Comparison of ENCODE assay signal across 18 cellular contexts in genomic region chr10:44703241-44704155, GRCh38.
DNase-seq lines count a peak whose midpoint lies in the region; ATAC-seq and TF ChIP-seq lines count a peak whose summit lies in the region.
"Had no signal": no experiment of that assay in that cellular context is flagged by ENCODE, and none has a peak within 500 bp of the region (broad histone marks: within the 10 kb centered on the region; RNA-seq: fewer than 3 reads in every experiment).

No MANE protein-coding gene starts in this region.

- H3K36me3 Mint-ChIP-seq in mesothelial cell of epicardium, result peaks cover 6% of the 10 kb centered on the region
- H3K36me3 Mint-ChIP-seq: activated naive CD4-positive, alpha-beta T cell treated with anti-CD3 and anti-CD28 coated beads, Interleukin-2, amount 50 U/mL, for 24 hours had no signal

- TF ChIP-seq POLR2A in uterus (IDR thresholded peaks at IDR 0.05), result no peak

- ATAC-seq in stimulated activated naive CD8-positive, alpha-beta T cell treated with anti-CD3 and anti-CD28 coated beads, Interleukin-15, amount 100 ng/mL, for 72 hours, result no peak
- ATAC-seq: T-helper 17 cell had no signal

- peak overlapping the region; percentile 36 for H3K27ac Mint-ChIP-seq in mesothelial cell of epicardium
- no peak overlapping the region for H3K27ac Mint-ChIP-seq in stimulated activated naive CD8-positive, alpha-beta T cell treated with anti-CD3 and anti-CD28 coated beads, Interleukin-15, amount 100 ng/mL, for 72 hours
- H3K27ac Mint-ChIP-seq: activated naive CD4-positive, alpha-beta T cell treated with anti-CD3 and anti-CD28 coated beads, Interleukin-2, amount 50 U/mL, for 24 hours; endodermal cell; T-helper 17 cell had no signal

- H3K36me3 ChIP-seq in uterus, result no peaks in the 10 kb centered on the region

- intact Hi-C loops in uterus (cut with DNase I; ENCODE audit: low total_unique reads), result no loop called here

- no peak for TF ChIP-seq CTCF in AG09319 (IDR thresholded peaks at IDR 0.05; ENCODE audit: low read depth, low read length)
- TF ChIP-seq CTCF in mesothelial cell of epicardium (IDR thresholded peaks at IDR 0.05; ENCODE audit: unreplicated experiment), result no peak
- no peak for TF ChIP-seq CTCF in uterus (IDR thresholded peaks at IDR 0.05)

- H3K9me3 Mint-ChIP-seq in mesothelial cell of epicardium, result peaks cover 35% of the 10 kb centered on the region
- peaks cover 26 to 51% of the 10 kb centered on the region in 2 donors for H3K9me3 Mint-ChIP-seq in stimulated activated naive CD8-positive, alpha-beta T cell treated with anti-CD3 and anti-CD28 coated beads, Interleukin-15, amount 100 ng/mL, for 72 hours

- no peaks in the 10 kb centered on the region for H3K27me3 ChIP-seq in uterus

- no peak overlapping the region for H3K4me3 Mint-ChIP-seq in mesothelial cell of epicardium
- no peak overlapping the region for H3K4me3 Mint-ChIP-seq in stimulated activated naive CD8-positive, alpha-beta T cell treated with anti-CD3 and anti-CD28 coated beads, Interleukin-15, amount 100 ng/mL, for 72 hours
- H3K4me3 Mint-ChIP-seq: activated naive CD4-positive, alpha-beta T cell treated with anti-CD3 and anti-CD28 coated beads, Interleukin-2, amount 50 U/mL, for 24 hours; endodermal cell; T-helper 17 cell had no signal

- no peak overlapping the region for H3K27ac ChIP-seq in uterus

- H3K9me3 ChIP-seq in uterus, result peaks cover 0 to 3% of the 10 kb centered on the region in 2 donors

- DNase-seq in AG09319 (ENCODE audit: extremely low read depth, low read depth) (peak; percentile 51), LHCN-M2 (ENCODE audit: low read depth) (peak; percentile 79), dedifferentiated amniotic fluid mesenchymal stem cell (ENCODE audit: extremely low spot score) (peak; percentile 79), mesothelial cell of epicardium (ENCODE audit: low spot score in 2 of 2, unreplicated experiment in 2 of 2) (no peak), uterus (no peak)
- DNase-seq in activated CD4-positive, CD25-positive, alpha-beta regulatory T cell treated with anti-CD3 and anti-CD28 coated beads, Interleukin-2, amount 50 U/mL, for 72 hours, result no peak
- no peak for DNase-seq in activated effector memory CD4-positive, alpha-beta T cell treated with anti-CD3 and anti-CD28 coated beads, Interleukin-2, amount 50 U/mL, for 16 hours
- DNase-seq in stimulated activated naive CD8-positive, alpha-beta T cell treated with anti-CD3 and anti-CD28 coated beads, Interleukin-15, amount 100 ng/mL, for 72 hours, result no peak
- DNase-seq: ACHN; Caco-2; central memory CD4-positive, alpha-beta T cell; endodermal cell; NCI-H2171; NCI-H774; SHP77; stimulated activated CD4-positive, alpha-beta T cell treated with anti-CD3 and anti-CD28 coated beads, Interleukin-15, amount 100 ng/mL, for 24 hours; T-helper 17 cell had no signal

- H3K4me1 ChIP-seq in uterus, result no peaks in the 10 kb centered on the region

- H3K4me1 Mint-ChIP-seq in mesothelial cell of epicardium, result peaks cover 10% of the 10 kb centered on the region
- no peaks in the 10 kb centered on the region for H3K4me1 Mint-ChIP-seq in stimulated activated naive CD8-positive, alpha-beta T cell treated with anti-CD3 and anti-CD28 coated beads, Interleukin-15, amount 100 ng/mL, for 72 hours
- H3K4me1 Mint-ChIP-seq: activated naive CD4-positive, alpha-beta T cell treated with anti-CD3 and anti-CD28 coated beads, Interleukin-2, amount 50 U/mL, for 24 hours; endodermal cell; T-helper 17 cell had no signal

- H3K27me3 Mint-ChIP-seq in mesothelial cell of epicardium (ENCODE audit: low read depth), result no peaks in the 10 kb centered on the region
- no peaks in the 10 kb centered on the region for H3K27me3 Mint-ChIP-seq in stimulated activated naive CD8-positive, alpha-beta T cell treated with anti-CD3 and anti-CD28 coated beads, Interleukin-15, amount 100 ng/mL, for 72 hours
- H3K27me3 Mint-ChIP-seq: T-helper 17 cell had no signal

- no peak overlapping the region for H3K4me3 ChIP-seq in uterus

Comparison
In these comparisons a context has a peak if more than half of its experiments do, and no peak if none do; other contexts are left out.
1. DNase-seq: peak in AG09319 (single experiment), LHCN-M2 (single experiment) and dedifferentiated amniotic fluid mesenchymal stem cell (single experiment); none in mesothelial cell of epicardium (0 of 2), activated CD4-positive, CD25-positive, alpha-beta regulatory T cell treated with anti-CD3 and anti-CD28 coated beads, Interleukin-2, amount 50 U/mL, for 72 hours (single experiment), uterus (0 of 2), activated effector memory CD4-positive, alpha-beta T cell treated with anti-CD3 and anti-CD28 coated beads, Interleukin-2, amount 50 U/mL, for 16 hours (single experiment) and stimulated activated naive CD8-positive, alpha-beta T cell treated with anti-CD3 and anti-CD28 coated beads, Interleukin-15, amount 100 ng/mL, for 72 hours (0 of 2).